Comparison of ENCODE assay signal across 8 cellular contexts in the genomic region with DNA sequence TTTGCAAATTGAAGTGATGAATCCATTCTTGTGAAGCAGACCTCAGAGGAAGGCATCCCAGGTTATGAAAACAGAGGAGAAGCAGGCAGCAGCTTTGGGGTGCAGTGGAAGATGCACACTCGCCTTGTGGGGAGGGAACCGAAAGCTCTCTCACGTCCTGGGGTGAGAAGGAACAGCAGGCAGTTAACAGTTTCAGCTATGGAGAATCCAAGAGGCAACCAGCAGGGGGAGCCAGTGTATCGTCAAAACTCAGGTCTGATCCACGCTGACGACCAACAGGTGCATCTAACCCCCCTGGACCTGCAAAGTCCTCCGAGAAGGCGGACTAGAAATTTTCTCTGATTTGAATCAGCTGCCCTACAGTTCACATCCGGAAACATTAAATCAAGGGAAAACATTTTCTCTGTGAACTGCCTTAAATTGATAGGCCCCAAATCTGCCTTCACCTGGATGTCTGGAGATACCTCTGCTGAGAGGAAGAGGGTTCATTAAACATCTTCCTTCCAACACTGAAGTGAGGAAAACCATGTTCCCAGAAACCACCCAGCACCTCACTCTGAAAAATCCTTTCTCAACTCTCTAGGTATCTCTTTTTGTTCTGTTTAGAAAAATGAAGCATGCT.
A peak's percentile ranks its signal among the peaks of the same experiment; 100 is the strongest.
DNase-seq lines count a peak whose midpoint lies in the region; ATAC-seq and TF ChIP-seq lines count a peak whose summit lies in the region.

No MANE protein-coding gene starts in this region.

- DNase-seq in EH (ENCODE audit: low read depth) (peak; percentile 63), HUDEP-2 (lab: John Stamatoyannopoulos, UW; ENCODE audit: unreplicated experiment in 76 of 76) (peak in 46 of 76 experiments; percentile 2 to 61 (median 20)), Peyer's patch (peak; percentile 40 to 83 (median 72)), NCI-H2171 treated with DMSO at 0.1 percent for 48 hours (lab: John Stamatoyannopoulos, UW) (no peak)
- peak; percentile 36 for DNase-seq in activated T-helper 9 cell treated with anti-CD3 and anti-CD28 coated beads, Interleukin-2, amount 50 U/mL, for 16 hours (ENCODE audit: low read depth)

- H3K27ac ChIP-seq in Peyer's patch, result no peak overlapping the region
- no peak overlapping the region for H3K27ac ChIP-seq in gastroesophageal sphincter
- no peak overlapping the region for H3K27ac ChIP-seq in parathyroid adenoma

- TF ChIP-seq EP300 in gastroesophageal sphincter (IDR thresholded peaks at IDR 0.05), result no peak

- H3K4me2 ChIP-seq in parathyroid adenoma (ENCODE audit: low read length), result no peak overlapping the region

- no peak overlapping the region for H2AFZ ChIP-seq in parathyroid adenoma

- no peaks in the 10 kb centered on the region for H3K79me2 ChIP-seq in parathyroid adenoma

- peak; percentile 97 for ATAC-seq in GM21528 (IDR thresholded peaks at IDR 0.05; ENCODE audit: low FRiP score, unreplicated experiment)
- peak; percentile 57 for ATAC-seq in gastroesophageal sphincter

- TF ChIP-seq POLR2A in Peyer's patch (IDR thresholded peaks at IDR 0.05), result no peak
- no peak for TF ChIP-seq POLR2A in gastroesophageal sphincter (IDR thresholded peaks at IDR 0.05)

- H3K4me1 ChIP-seq in Peyer's patch (no peaks in the 10 kb centered on the region), gastroesophageal sphincter (no peaks in the 10 kb centered on the region), parathyroid adenoma (no peaks in the 10 kb centered on the region)

- H3K9me3 ChIP-seq in Peyer's patch (no peaks in the 10 kb centered on the region), gastroesophageal sphincter (no peaks in the 10 kb centered on the region), parathyroid adenoma (ENCODE audit: control insufficient read depth, low read length) (no peaks in the 10 kb centered on the region)

- WGBS in gastroesophageal sphincter (ENCODE audit: low coverage in 1 of 2), 2 donors, result 0 to 16% methylated on average over 1 to 9 of the region's 9 CpGs

- no peaks in the 10 kb centered on the region for H3K36me3 ChIP-seq in Peyer's patch
- H3K36me3 ChIP-seq in gastroesophageal sphincter, result no peaks in the 10 kb centered on the region
- no peaks in the 10 kb centered on the region for H3K36me3 ChIP-seq in parathyroid adenoma (ENCODE audit: control insufficient read depth, insufficient read depth, low read length)

- no peak overlapping the region for H3K9ac ChIP-seq in parathyroid adenoma

- H3K27me3 ChIP-seq in Peyer's patch, result no peaks in the 10 kb centered on the region
- peaks cover 12% of the 10 kb centered on the region for H3K27me3 ChIP-seq in gastroesophageal sphincter
- no peaks in the 10 kb centered on the region for H3K27me3 ChIP-seq in parathyroid adenoma (ENCODE audit: control insufficient read depth, insufficient read depth, low read length)

- TF ChIP-seq CTCF in Peyer's patch (IDR thresholded peaks at IDR 0.05) (peak in 4 of 6 experiments; percentile 52 to 78 (median 76)), gastroesophageal sphincter (IDR thresholded peaks at IDR 0.05) (peak; percentile 42 to 80 (median 71)), parathyroid adenoma (IDR thresholded peaks at IDR 0.05) (peak; percentile 21)

- no peak overlapping the region for H3K4me3 ChIP-seq in Peyer's patch
- H3K4me3 ChIP-seq in gastroesophageal sphincter, result no peak overlapping the region
- H3K4me3 ChIP-seq in parathyroid adenoma (ENCODE audit: low read depth, low read length), result no peak overlapping the region

Comparison
In these comparisons a context has a peak if more than half of its experiments do, and no peak if none do; other contexts are left out.
1. CTCF ChIP-seq: peak in every context shown above with its lines; median percentile 76 in Peyer's patch; 71 in gastroesophageal sphincter; 21 in parathyroid adenoma.